In the genomic region with DNA sequence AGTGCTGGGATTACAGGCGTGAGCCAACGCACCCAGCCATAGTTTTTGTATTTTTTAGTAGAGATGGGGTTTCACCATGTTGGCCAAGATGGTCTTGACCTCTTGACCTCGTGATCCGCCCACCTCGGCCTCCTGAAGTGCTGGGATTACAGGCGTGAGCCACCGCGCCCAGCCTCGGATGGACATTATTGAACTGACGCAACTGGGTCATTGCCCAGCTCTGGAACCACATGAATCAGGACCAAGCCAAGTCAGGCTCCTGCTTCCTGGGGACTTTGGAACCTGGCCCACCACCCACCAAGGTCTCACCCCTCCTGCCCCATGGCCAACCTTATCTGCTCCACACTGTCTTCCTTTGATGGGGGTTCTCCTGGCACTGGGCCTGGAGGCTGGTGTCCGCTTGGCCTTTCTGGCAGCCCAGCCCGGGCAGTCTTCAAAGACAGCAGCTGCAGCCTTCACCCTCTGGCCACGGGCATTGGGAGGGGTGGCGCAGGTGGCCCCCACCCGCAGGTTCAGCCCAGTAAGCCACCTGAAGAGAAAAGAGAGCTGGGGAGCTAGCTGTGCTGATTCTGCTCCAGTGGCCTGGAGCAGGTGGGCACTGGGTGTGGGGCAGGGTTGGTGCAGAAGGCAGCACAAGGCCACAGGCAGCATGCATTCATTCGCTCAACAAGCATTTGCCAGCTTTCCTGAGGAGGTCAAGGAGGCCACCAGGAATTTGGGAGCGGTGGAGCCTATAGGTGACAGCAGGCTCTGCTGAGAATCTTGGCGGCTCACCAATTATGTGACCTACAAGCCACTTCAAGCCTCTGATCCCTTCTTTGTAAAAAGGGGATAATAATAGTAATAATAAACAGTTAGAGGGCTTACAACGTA, we compare ENCODE assay signal across 16 cellular contexts.
"Had no signal": no experiment of that assay in that cellular context is flagged by ENCODE, and none has a peak within 500 bp of the region (broad histone marks: within the 10 kb centered on the region; RNA-seq: fewer than 3 reads in every experiment).

No MANE protein-coding gene starts in this region.

- H3K9me3 ChIP-seq: breast epithelium, heart left ventricle, sigmoid colon, suprapubic skin had no signal

- H3K4me3 ChIP-seq: breast epithelium, heart left ventricle, sigmoid colon, suprapubic skin had no signal

- DNase-seq: activated CD4-positive, alpha-beta memory T cell treated with anti-CD3 and anti-CD28 coated beads, Interleukin-2, amount 10 ng/mL, durations not matched to agents 7 days and 5 days; activated CD4-positive, alpha-beta T cell treated with anti-CD3 and anti-CD28 coated beads for 36 hours; activated gamma-delta T cell treated with Interleukin-2 at 50 U/mL for 16 hours; activated naive CD8-positive, alpha-beta T cell treated with anti-CD3 and anti-CD28 coated beads, Interleukin-2, amount 10 ng/mL, durations not matched to agents 7 days and 5 days; activated T-cell treated with anti-CD3 and anti-CD28 coated beads, Interleukin-2, amount 50 U/mL, for 48 hours; aorta; effector CD4-positive, alpha-beta T cell; heart left ventricle; islet precursor cell; naive B cell; sigmoid colon; stimulated activated CD4-positive, alpha-beta T cell treated with anti-CD3 and anti-CD28 coated beads, Interleukin-2, amount 100 ng/mL, for 24 hours; stimulated activated naive CD4-positive, alpha-beta T cell treated with Interleukin-2 at 50 U/mL for 16 hours had no signal

- H3K36me3 ChIP-seq: breast epithelium had no signal

- H3K27me3 ChIP-seq: breast epithelium, heart left ventricle, sigmoid colon, suprapubic skin had no signal

- ATAC-seq: activated CD4-positive, alpha-beta T cell treated with anti-CD3 and anti-CD28 coated beads for 36 hours had no signal

- H3K27ac ChIP-seq: breast epithelium, sigmoid colon, suprapubic skin, VCaP had no signal
